Comparison of ENCODE assay signal across 25 cellular contexts in the genomic region with DNA sequence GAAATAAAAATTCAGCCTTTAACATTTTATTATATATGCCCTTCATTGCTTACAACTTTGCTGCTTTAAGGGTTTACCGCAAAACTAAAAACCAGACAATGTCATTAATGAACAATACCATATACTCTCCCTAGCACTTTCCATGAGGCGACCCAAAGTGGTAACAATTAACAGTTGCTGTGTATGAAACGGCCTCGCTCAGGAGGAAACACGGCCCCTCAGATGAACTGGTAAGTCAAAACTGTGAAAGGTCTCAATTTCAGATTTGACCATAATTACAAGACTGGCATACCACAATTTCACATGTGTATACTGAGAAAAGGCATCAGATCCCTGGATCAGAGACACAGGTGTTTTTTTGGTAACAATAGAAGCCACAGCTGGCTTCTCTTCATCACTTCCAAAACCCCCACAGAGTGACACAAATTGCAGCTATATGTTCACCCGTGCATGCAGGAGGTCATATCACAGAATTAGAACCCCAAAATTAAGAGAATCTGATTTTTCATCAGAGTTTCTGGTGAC.
"Had no signal": no experiment of that assay in that cellular context is flagged by ENCODE, and none has a peak within 500 bp of the region (broad histone marks: within the 10 kb centered on the region; RNA-seq: fewer than 3 reads in every experiment).

No MANE protein-coding gene starts in this region.

- H3K9me3 ChIP-seq: ovary, psoas muscle, right lobe of liver, sigmoid colon, stomach, thoracic aorta, thyroid gland, tibial nerve, upper lobe of right lung, uterus had no signal

- H3K27ac ChIP-seq: neural progenitor cell, ovary, parathyroid adenoma, psoas muscle, right lobe of liver, sigmoid colon, stomach, thoracic aorta, thyroid gland, tibial nerve, upper lobe of right lung, uterus had no signal

- H3K4me3 ChIP-seq: neural progenitor cell, ovary, psoas muscle, right lobe of liver, sigmoid colon, stomach, thoracic aorta, thyroid gland, tibial nerve, upper lobe of right lung, uterus had no signal

- H3K4me1 ChIP-seq: neural progenitor cell, parathyroid adenoma, psoas muscle, right lobe of liver, sigmoid colon, stomach, tibial nerve, upper lobe of right lung, uterus had no signal

- DNase-seq: natural killer cell; occipital lobe; ovary; posterior cingulate gyrus; psoas muscle; right cardiac atrium; right lobe of liver; sigmoid colon; small intestine; stimulated activated CD4-positive, alpha-beta T cell treated with anti-CD3 and anti-CD28 coated beads, Interleukin-15, amount 100 ng/mL, for 24 hours; stimulated activated CD4-positive, alpha-beta T cell treated with anti-CD3 and anti-CD28 coated beads, Interleukin-2, amount 100 ng/mL, for 24 hours; stimulated activated CD4-positive, alpha-beta T cell treated with anti-CD3 and anti-CD28 coated beads, Interleukin-2, amount 100 ng/mL, for 48 hours; stimulated activated CD4-positive, alpha-beta T cell treated with anti-CD3 and anti-CD28 coated beads, Interleukin-4, amount 100 ng/mL, for 24 hours; stimulated activated naive B cell treated with anti-CD40 and anti-IgM and Interleukin-4, amounts not matched to agents 10 μg/mL and 1 μg/mL and 100 μg/mL, for 72 hours; stimulated activated naive CD4-positive, alpha-beta T cell treated with Interleukin-2 at 50 U/mL for 16 hours; stomach; thyroid gland; trophoblast cell; upper lobe of right lung; uterus had no signal

- ATAC-seq: natural killer cell; psoas muscle; right cardiac atrium; right lobe of liver; stimulated activated effector memory CD8-positive, alpha-beta T cell treated with anti-CD3 and anti-CD28 coated beads, Interleukin-12 subunit alpha, Interleukin-12 subunit beta, amount 100 ng/mL, for 72 hours; stimulated activated naive B cell treated with anti-CD40 and anti-IgM and Interleukin-4, amounts not matched to agents 10 μg/mL and 1 μg/mL and 100 μg/mL, for 72 hours; upper lobe of right lung had no signal

- H2AFZ ChIP-seq: neural progenitor cell, parathyroid adenoma had no signal

- H3K27me3 ChIP-seq: neural progenitor cell, ovary, right lobe of liver, sigmoid colon, stomach, thyroid gland, tibial nerve, upper lobe of right lung, uterus had no signal

- H3K9ac ChIP-seq: neural progenitor cell, parathyroid adenoma had no signal

- H3K79me2 ChIP-seq: parathyroid adenoma had no signal

- H3K36me3 ChIP-seq: neural progenitor cell, ovary, right lobe of liver, sigmoid colon, stomach, thoracic aorta, thyroid gland, tibial nerve, upper lobe of right lung, uterus had no signal

- H3K4me2 ChIP-seq: neural progenitor cell had no signal
